ENCODE assay signal across 9 cellular contexts in genomic region chr17:7859028-7859427, GRCh38. TPM values are rescaled to one million over a fixed set of nuclear protein-coding genes. Genes with fewer than 3 reads are reported as not detected.
A peak's percentile ranks its signal among the peaks of the same experiment; 100 is the strongest.
DNase-seq lines count a peak whose midpoint lies in the region; ATAC-seq lines count a peak whose summit lies in the region.
"Had no signal": no experiment of that assay in that cellular context is flagged by ENCODE, and none has a peak within 500 bp of the region (broad histone marks: within the 10 kb centered on the region; RNA-seq: fewer than 3 reads in every experiment).

No MANE protein-coding gene starts in this region.

- no peak overlapping the region for H3K27ac ChIP-seq in SK-N-MC
- H3K27ac ChIP-seq in iPS-18a (ENCODE audit: low read length) = no peak overlapping the region

- H3K36me3 ChIP-seq in H7 (replicated peaks; ENCODE audit: control insufficient read depth, insufficient read depth, low read length) (peaks cover 4% of the 10 kb centered on the region), SK-N-MC (ENCODE audit: insufficient read depth, low read length) (peaks cover 18% of the 10 kb centered on the region), iPS-18a (ENCODE audit: control insufficient read depth, low read depth, low read length) (no peaks in the 10 kb centered on the region), skeletal muscle satellite cell (ENCODE audit: insufficient read depth, low read length) (peaks cover 13% of the 10 kb centered on the region)

- H3K4me3 ChIP-seq in H7 (ENCODE audit: insufficient read depth, low read depth, low read length) = peak overlapping the region; percentile 82
- H3K4me3 ChIP-seq in SK-N-MC = peak overlapping the region; percentile 81
- peak overlapping the region; percentile 80 for H3K4me3 ChIP-seq in iPS-18a (ENCODE audit: low read length)
- H3K4me3 ChIP-seq in skeletal muscle satellite cell (ENCODE audit: low read length) = peak overlapping the region; percentile 77

- H3K9ac ChIP-seq in SK-N-MC (ENCODE audit: insufficient read length) (peak overlapping the region; percentile 86), iPS-18a (ENCODE audit: low read length) (peak overlapping the region; percentile 87), skeletal muscle satellite cell (ENCODE audit: low read depth, low read length) (peak overlapping the region; percentile 88)

- peak overlapping the region; percentile 98 for H3K4me2 ChIP-seq in skeletal muscle satellite cell (ENCODE audit: low read length)

- H3K27me3 ChIP-seq in H7 (ENCODE audit: control insufficient read depth, insufficient read depth, low read length) (peaks cover 26% of the 10 kb centered on the region), iPS-18a (ENCODE audit: control insufficient read depth, insufficient read depth, low read length) (peaks cover 28% of the 10 kb centered on the region), skeletal muscle satellite cell (ENCODE audit: control insufficient read depth, insufficient read depth, low read length) (no peaks in the 10 kb centered on the region)

- no peak for ATAC-seq in HG02852 (IDR thresholded peaks at IDR 0.05; ENCODE audit: unreplicated experiment)

- no peaks in the 10 kb centered on the region for H3K9me3 ChIP-seq in SK-N-MC (ENCODE audit: low read depth, low read length)
- no peaks in the 10 kb centered on the region for H3K9me3 ChIP-seq in iPS-18a (ENCODE audit: control insufficient read depth, low read depth, low read length)
- H3K9me3 ChIP-seq in skeletal muscle satellite cell (replicated peaks; ENCODE audit: low read length) = no peaks in the 10 kb centered on the region

- DNase-seq in H7 (no peak), SK-N-MC (ENCODE audit: low read depth, low spot score) (no peak), NCI-H2227 (lab: John Stamatoyannopoulos, UW; ENCODE audit: unreplicated experiment) (no peak), NCI-H446 (lab: John Stamatoyannopoulos, UW) (no peak), cortex of kidney (lab: John Stamatoyannopoulos, UW) (no peak)
- DNase-seq: NCI-H226 had no signal

- H3K4me1 ChIP-seq in iPS-18a (ENCODE audit: control insufficient read depth, low read depth, low read length) (peaks cover 25% of the 10 kb centered on the region), skeletal muscle satellite cell (ENCODE audit: control insufficient read depth, insufficient read depth, low read length) (peaks cover 27% of the 10 kb centered on the region)

RNA-seq across cellular contexts. Expression of gene CYB5D1, which starts 1.2 kb away (rescaled TPM):
- total RNA-seq in H7 (2014; rRNA removed; shearing (Covaris generic)) = 10.2 and 10.3 TPM in 2 replicates
- total RNA-seq in skeletal muscle satellite cell (2012; rRNA removed) = 12.2 and 12.9 TPM in 2 replicates

RNA-seq across cellular contexts. Expression of gene NAA38, which starts 1.7 kb away (rescaled TPM):
- 59.0 and 81.9 TPM in 2 replicates for total RNA-seq in H7 (2014; rRNA removed; shearing (Covaris generic))
- 67.2 and 67.7 TPM in 2 replicates for total RNA-seq in skeletal muscle satellite cell (2012; rRNA removed)

RNA-seq across cellular contexts. Expression of gene TMEM88, which starts 4.2 kb away (rescaled TPM):
- total RNA-seq in H7 (2014; rRNA removed; shearing (Covaris generic)) = 7.2 and 27.0 TPM in 2 replicates
- 0.44 TPM in 1 of 2 replicates, not detected in the other for total RNA-seq in skeletal muscle satellite cell (2012; rRNA removed)

RNA-seq across cellular contexts. Expression of gene KDM6B, which starts 25.0 kb away (rescaled TPM):
- total RNA-seq in H7 (2014; rRNA removed; shearing (Covaris generic)) = 1.1 and 1.6 TPM in 2 replicates
- 1.8 and 3.1 TPM in 2 replicates for total RNA-seq in skeletal muscle satellite cell (2012; rRNA removed)

RNA-seq across cellular contexts. Expression of gene CHD3, which starts 29.6 kb away (rescaled TPM):
- total RNA-seq in H7 (2014; rRNA removed; shearing (Covaris generic)) = 30.1 TPM in 2 replicates
- 35.0 and 38.2 TPM in 2 replicates for total RNA-seq in skeletal muscle satellite cell (2012; rRNA removed)
